Comparison of ENCODE assay signal across 20 cellular contexts in the genomic region with DNA sequence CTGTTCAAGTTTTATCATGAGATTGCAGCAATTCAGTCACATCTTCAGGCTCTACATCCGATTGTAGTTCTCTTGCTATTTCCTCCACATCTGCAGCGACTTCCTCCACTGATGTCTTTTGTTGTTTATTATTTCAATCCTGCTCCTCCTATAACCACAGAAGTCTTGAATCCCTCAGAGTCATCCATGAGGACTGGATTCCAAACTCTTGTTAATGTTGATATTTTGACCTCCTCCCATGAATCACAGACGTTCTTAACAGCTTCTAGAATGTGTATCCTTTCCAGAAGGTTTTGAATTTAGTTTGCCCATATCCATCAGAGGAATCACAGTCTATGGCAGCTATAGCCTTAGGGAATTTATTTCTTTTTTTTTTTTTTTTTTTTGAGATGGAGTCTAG. TPM values are rescaled to one million over a fixed set of nuclear protein-coding genes. Genes with fewer than 3 reads are reported as not detected.
A peak's percentile ranks its signal among the peaks of the same experiment; 100 is the strongest.
DNase-seq lines count a peak whose midpoint lies in the region; ATAC-seq, FAIRE-seq and TF ChIP-seq lines count a peak whose summit lies in the region.
"Had no signal": no experiment of that assay in that cellular context is flagged by ENCODE, and none has a peak within 500 bp of the region (broad histone marks: within the 10 kb centered on the region; RNA-seq: fewer than 3 reads in every experiment).

No MANE protein-coding gene starts in this region.

- H3K27ac Mint-ChIP-seq in T-helper 1 cell treated with Interleukin-12 subunit alpha and Interleukin-12 subunit beta and Interleukin-4 antibody, amounts not matched to agents 30 μg/mL and 1 μg/mL, for 36 hours, result peak overlapping the region; percentile 5
- H3K27ac Mint-ChIP-seq in HFFc6 (peak overlapping the region; percentile 97), astrocyte (ENCODE audit: unreplicated experiment) (no peak overlapping the region), nephron (no peak overlapping the region)

- H3K4me2 ChIP-seq in astrocyte (ENCODE audit: low read length), result peak overlapping the region; percentile 60

- H2AFZ ChIP-seq in astrocyte (ENCODE audit: low read depth, low read length), result no peak overlapping the region
- H2AFZ ChIP-seq: hepatocyte had no signal

- H3K9me3 ChIP-seq in astrocyte (ENCODE audit: insufficient read depth, low read depth, low read length), result no peaks in the 10 kb centered on the region

- H3K9me3 Mint-ChIP-seq in T-helper 1 cell treated with Interleukin-12 subunit alpha and Interleukin-12 subunit beta and Interleukin-4 antibody, amounts not matched to agents 30 μg/mL and 1 μg/mL, for 36 hours, result no peaks in the 10 kb centered on the region
- no peaks in the 10 kb centered on the region for H3K9me3 Mint-ChIP-seq in HFFc6
- no peaks in the 10 kb centered on the region for H3K9me3 Mint-ChIP-seq in astrocyte (ENCODE audit: unreplicated experiment)
- H3K9me3 Mint-ChIP-seq in nephron, result no peaks in the 10 kb centered on the region
- H3K9me3 Mint-ChIP-seq: brain; effector memory CD8-positive, alpha-beta T cell had no signal

- peaks cover 46% of the 10 kb centered on the region for H3K4me1 Mint-ChIP-seq in T-helper 1 cell treated with Interleukin-12 subunit alpha and Interleukin-12 subunit beta and Interleukin-4 antibody, amounts not matched to agents 30 μg/mL and 1 μg/mL, for 36 hours (ENCODE audit: low read depth)
- H3K4me1 Mint-ChIP-seq in HFFc6 (ENCODE audit: low read depth) (peaks cover 80% of the 10 kb centered on the region), astrocyte (ENCODE audit: low read depth, unreplicated experiment) (peaks cover 31% of the 10 kb centered on the region), nephron (peaks cover 59% of the 10 kb centered on the region)

- TF ChIP-seq CTCF in HFFc6 (IDR thresholded peaks at IDR 0.05), result no peak
- TF ChIP-seq CTCF in astrocyte (IDR thresholded peaks at IDR 0.05; ENCODE audit: insufficient read depth, low read depth, low read length), result no peak
- no peak for TF ChIP-seq CTCF in nephron (IDR thresholded peaks at IDR 0.05; ENCODE audit: unreplicated experiment in 3 of 3)

- no peaks in the 10 kb centered on the region for H3K27me3 ChIP-seq in astrocyte (ENCODE audit: insufficient read depth, low read length)
- H3K27me3 ChIP-seq: hepatocyte had no signal

- no peak overlapping the region for H3K9ac ChIP-seq in astrocyte (ENCODE audit: low read length)

- H4K20me1 ChIP-seq in astrocyte (ENCODE audit: insufficient read depth, low read length), result peaks cover 48% of the 10 kb centered on the region

- no peak overlapping the region for H3K27ac ChIP-seq in astrocyte (ENCODE audit: low read depth, low read length)
- H3K27ac ChIP-seq: 22Rv1 had no signal

- ATAC-seq in HG03520 (IDR thresholded peaks at IDR 0.05; ENCODE audit: unreplicated experiment) (no peak), GM18907 (IDR thresholded peaks at IDR 0.05; ENCODE audit: unreplicated experiment) (no peak)
- ATAC-seq: effector memory CD8-positive, alpha-beta T cell had no signal

- DNase-seq in T-helper 1 cell, result no peak
- DNase-seq in HFFc6, result peak; percentile 89
- peak; percentile 84 for DNase-seq in astrocyte (ENCODE audit: low read depth)
- no peak for DNase-seq in NCI-H2171 treated with DMSO at 0.1 percent for 48 hours (lab: John Stamatoyannopoulos, UW)
- DNase-seq: activated CD8-positive, alpha-beta memory T cell treated with anti-CD3 and anti-CD28 coated beads, Interleukin-2, amount 50 U/mL, for 4 hours; effector memory CD8-positive, alpha-beta T cell; KG1; NCI-H1930; NCI-H774; Right ventricle myocardium superior had no signal

- peak; percentile 54 for FAIRE-seq in astrocyte (lab: Jason Lieb, UNC)
- FAIRE-seq: D721Med, TTC549 had no signal

- no peak overlapping the region for H3K4me3 ChIP-seq in astrocyte (ENCODE audit: insufficient read depth, low read depth, low read length)
- H3K4me3 ChIP-seq: hepatocyte had no signal

- H3K79me2 ChIP-seq in astrocyte (ENCODE audit: insufficient read depth, low read length), result peaks cover 83% of the 10 kb centered on the region

- peaks cover 27% of the 10 kb centered on the region for H3K36me3 Mint-ChIP-seq in T-helper 1 cell treated with Interleukin-12 subunit alpha and Interleukin-12 subunit beta and Interleukin-4 antibody, amounts not matched to agents 30 μg/mL and 1 μg/mL, for 36 hours (ENCODE audit: low read depth)
- H3K36me3 Mint-ChIP-seq in HFFc6 (ENCODE audit: low read depth) (peaks cover 25% of the 10 kb centered on the region), astrocyte (ENCODE audit: low read depth, unreplicated experiment) (peaks cover 2% of the 10 kb centered on the region), nephron (ENCODE audit: low read depth) (peaks cover 4% of the 10 kb centered on the region)

- H3K4me3 Mint-ChIP-seq in T-helper 1 cell treated with Interleukin-12 subunit alpha and Interleukin-12 subunit beta and Interleukin-4 antibody, amounts not matched to agents 30 μg/mL and 1 μg/mL, for 36 hours, result no peak overlapping the region
- H3K4me3 Mint-ChIP-seq in HFFc6 (peak overlapping the region; percentile 66), astrocyte (ENCODE audit: unreplicated experiment) (no peak overlapping the region), nephron (peak overlapping the region; percentile 40 to 75 (median 58))
- H3K4me3 Mint-ChIP-seq: effector memory CD8-positive, alpha-beta T cell had no signal

- H3K4me1 ChIP-seq in astrocyte (ENCODE audit: insufficient read depth, low read length), result peaks cover 23% of the 10 kb centered on the region

- no peaks in the 10 kb centered on the region for H3K27me3 Mint-ChIP-seq in T-helper 1 cell treated with Interleukin-12 subunit alpha and Interleukin-12 subunit beta and Interleukin-4 antibody, amounts not matched to agents 30 μg/mL and 1 μg/mL, for 36 hours (ENCODE audit: low read depth)
- H3K27me3 Mint-ChIP-seq in HFFc6 (ENCODE audit: insufficient read depth), result no peaks in the 10 kb centered on the region
- no peaks in the 10 kb centered on the region for H3K27me3 Mint-ChIP-seq in astrocyte (ENCODE audit: low read depth, unreplicated experiment)
- no peaks in the 10 kb centered on the region for H3K27me3 Mint-ChIP-seq in nephron (ENCODE audit: low read depth)
- H3K27me3 Mint-ChIP-seq: effector memory CD8-positive, alpha-beta T cell had no signal

- peaks cover 2% of the 10 kb centered on the region for H3K36me3 ChIP-seq in astrocyte (ENCODE audit: insufficient read depth, low read length)

RNA-seq across cellular contexts. Expression of gene FBXO38, which starts 3.6 kb away (rescaled TPM):
- 10 to 100 TPM; 28.1 to 31.7 (median 30.9) TPM for total RNA-seq in HFFc6 (2021; fragmentation: NEBNext Ultra II Directional; extraction: Animal tissue kit (Norgen Biotek cat#: 25700))
- total RNA-seq in astrocyte, result 36.2 and 38.8 TPM in 2 replicates

RNA-seq across cellular contexts. Expression of gene SPINK9, which starts 52.0 kb away (rescaled TPM):
- not detected for total RNA-seq in HFFc6 (2021; fragmentation: NEBNext Ultra II Directional; extraction: Animal tissue kit (Norgen Biotek cat#: 25700))
- not detected in 2 replicates for total RNA-seq in astrocyte
- total RNA-seq: hepatocyte, liver, Right ventricle myocardium superior had no signal

Comparison
In these comparisons a context has a peak if more than half of its experiments do, and no peak if none do; other contexts are left out.
1. H3K27ac Mint-ChIP-seq: peak in T-helper 1 cell treated with Interleukin-12 subunit alpha and Interleukin-12 subunit beta and Interleukin-4 antibody, amounts not matched to agents 30 μg/mL and 1 μg/mL, for 36 hours (single experiment) and HFFc6 (single experiment); none in astrocyte (single experiment) and nephron (0 of 3).
2. H3K4me3 Mint-ChIP-seq: peak in HFFc6 (single experiment) and nephron (3 of 3); none in T-helper 1 cell treated with Interleukin-12 subunit alpha and Interleukin-12 subunit beta and Interleukin-4 antibody, amounts not matched to agents 30 μg/mL and 1 μg/mL, for 36 hours (single experiment) and astrocyte (single experiment).
3. DNase-seq: peak in HFFc6 (single experiment) and astrocyte (single experiment); none in T-helper 1 cell (0 of 5) and NCI-H2171 treated with DMSO at 0.1 percent for 48 hours (single experiment).